In the genomic region with DNA sequence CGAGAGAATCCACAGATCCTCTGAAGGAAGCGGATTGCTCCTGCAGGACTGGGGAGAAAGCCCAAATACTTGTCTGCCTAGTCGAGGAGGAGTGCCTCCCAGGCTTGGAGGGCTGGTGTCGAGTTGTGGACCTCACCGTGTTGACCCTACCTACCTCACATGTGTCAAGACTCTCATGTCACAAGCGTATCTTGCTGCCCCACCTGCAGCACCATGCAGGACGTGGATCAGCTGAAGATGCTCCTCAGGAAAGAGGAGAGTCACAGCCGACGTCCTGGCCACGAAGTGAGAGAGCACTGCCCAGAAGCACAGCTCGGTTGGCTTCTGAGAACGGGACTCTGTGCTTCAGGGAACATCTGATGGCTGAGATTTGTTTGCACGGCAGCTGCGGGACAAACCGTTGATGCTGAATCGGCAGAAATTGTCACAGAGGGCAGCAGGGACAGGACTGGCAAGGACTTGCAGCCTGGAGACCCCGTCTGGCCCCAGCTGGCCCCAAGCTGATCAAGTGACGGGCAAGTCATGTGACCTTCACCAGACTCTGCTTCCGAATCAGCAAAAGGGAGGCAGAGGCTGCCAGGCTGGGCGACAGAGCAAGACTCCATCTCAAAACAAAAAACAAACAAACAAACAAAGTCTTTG, we compare ENCODE assay signal across 1 cellular context.
TF ChIP-seq lines count a peak whose summit lies in the region.

No MANE protein-coding gene starts in this region.

TF ChIP-seq in HepG2, 621 proteins besides CTCF, POLR2A, EP300 and RAD21 (continued from another document):
- TF ChIP-seq, protein P1, sequence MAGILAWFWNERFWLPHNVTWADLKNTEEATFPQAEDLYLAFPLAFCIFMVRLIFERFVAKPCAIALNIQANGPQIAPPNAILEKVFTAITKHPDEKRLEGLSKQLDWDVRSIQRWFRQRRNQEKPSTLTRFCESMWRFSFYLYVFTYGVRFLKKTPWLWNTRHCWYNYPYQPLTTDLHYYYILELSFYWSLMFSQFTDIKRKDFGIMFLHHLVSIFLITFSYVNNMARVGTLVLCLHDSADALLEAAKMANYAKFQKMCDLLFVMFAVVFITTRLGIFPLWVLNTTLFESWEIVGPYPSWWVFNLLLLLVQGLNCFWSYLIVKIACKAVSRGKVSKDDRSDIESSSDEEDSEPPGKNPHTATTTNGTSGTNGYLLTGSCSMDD (CRISPR knock-in tag; IDR thresholded peaks at IDR 0.05) = no peak
- no peak for TF ChIP-seq REPIN1 (CRISPR knock-in tag; IDR thresholded peaks at IDR 0.05; ENCODE audit: borderline replicate concordance, low read depth)
- TF ChIP-seq, protein P2, sequence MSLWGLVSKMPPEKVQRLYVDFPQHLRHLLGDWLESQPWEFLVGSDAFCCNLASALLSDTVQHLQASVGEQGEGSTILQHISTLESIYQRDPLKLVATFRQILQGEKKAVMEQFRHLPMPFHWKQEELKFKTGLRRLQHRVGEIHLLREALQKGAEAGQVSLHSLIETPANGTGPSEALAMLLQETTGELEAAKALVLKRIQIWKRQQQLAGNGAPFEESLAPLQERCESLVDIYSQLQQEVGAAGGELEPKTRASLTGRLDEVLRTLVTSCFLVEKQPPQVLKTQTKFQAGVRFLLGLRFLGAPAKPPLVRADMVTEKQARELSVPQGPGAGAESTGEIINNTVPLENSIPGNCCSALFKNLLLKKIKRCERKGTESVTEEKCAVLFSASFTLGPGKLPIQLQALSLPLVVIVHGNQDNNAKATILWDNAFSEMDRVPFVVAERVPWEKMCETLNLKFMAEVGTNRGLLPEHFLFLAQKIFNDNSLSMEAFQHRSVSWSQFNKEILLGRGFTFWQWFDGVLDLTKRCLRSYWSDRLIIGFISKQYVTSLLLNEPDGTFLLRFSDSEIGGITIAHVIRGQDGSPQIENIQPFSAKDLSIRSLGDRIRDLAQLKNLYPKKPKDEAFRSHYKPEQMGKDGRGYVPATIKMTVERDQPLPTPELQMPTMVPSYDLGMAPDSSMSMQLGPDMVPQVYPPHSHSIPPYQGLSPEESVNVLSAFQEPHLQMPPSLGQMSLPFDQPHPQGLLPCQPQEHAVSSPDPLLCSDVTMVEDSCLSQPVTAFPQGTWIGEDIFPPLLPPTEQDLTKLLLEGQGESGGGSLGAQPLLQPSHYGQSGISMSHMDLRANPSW (CRISPR knock-in tag; IDR thresholded peaks at IDR 0.05; ENCODE audit: borderline replicate concordance) = no peak
- TF ChIP-seq MAFK (conservative IDR thresholded peaks at IDR 0.05 in 1 of 2, IDR thresholded peaks at IDR 0.05 in 1 of 2; ENCODE audit: low read length in 2 of 2) = peak; percentile 88 to 92
